ENCODE assay signal across 7 cellular contexts in genomic region chrX:15737957-15738685, GRCh38. TPM values are rescaled to one million over a fixed set of nuclear protein-coding genes. Genes with fewer than 3 reads are reported as not detected.
DNase-seq lines count a peak whose midpoint lies in the region; ATAC-seq lines count a peak whose summit lies in the region.

TSS of gene CA5B (plus strand) at chrX:15738270. CDS start at chrX:15750024, 11,754 bp downstream.

- H4K91ac ChIP-seq in mesenchymal stem cell (ENCODE audit: low read length), result no peak within 1 kb of the TSS

- H3K23ac ChIP-seq in mesenchymal stem cell (ENCODE audit: low read length in 2 of 2), result no peak within 1 kb of the TSS

- no peak within 1 kb of the TSS for H2BK12ac ChIP-seq in mesenchymal stem cell (ENCODE audit: low read length in 2 of 2)

- H3K27me3 ChIP-seq in mesenchymal stem cell (ENCODE audit: control insufficient read depth in 1 of 2, insufficient read depth in 1 of 2, low read length in 2 of 2), result no peaks in the 10 kb centered on the region

- ATAC-seq in GM18858 (IDR thresholded peaks at IDR 0.05; ENCODE audit: unreplicated experiment), result peak; percentile 83
- peak; percentile 92 for ATAC-seq in HG03039 (IDR thresholded peaks at IDR 0.05; ENCODE audit: unreplicated experiment)
- ATAC-seq in effector memory CD8-positive, alpha-beta T cell (replicated peaks), result peak; percentile 91

- H3K4me3 Mint-ChIP-seq in effector memory CD8-positive, alpha-beta T cell, result peak within 1 kb of the TSS; percentile 89

- peaks cover 0 to 4% of the 10 kb centered on the region in 2 experiments for H3K36me3 ChIP-seq in mesenchymal stem cell (ENCODE audit: control insufficient read depth in 1 of 2, insufficient read depth in 2 of 2, low read depth in 1 of 2, low read length in 2 of 2)

- H3K27ac ChIP-seq in mesenchymal stem cell (ENCODE audit: low read length, poor library complexity, severe bottlenecking), result no peak within 1 kb of the TSS

- H3K4me2 ChIP-seq in mesenchymal stem cell (ENCODE audit: low read length, poor library complexity, severe bottlenecking), result peak within 1 kb of the TSS; percentile 87

- H3K18ac ChIP-seq in mesenchymal stem cell (ENCODE audit: low read depth in 1 of 2, low read length in 2 of 2), result peak within 1 kb of the TSS in 1 of 2 experiments; percentile 34

- H2AFZ ChIP-seq in mesenchymal stem cell (ENCODE audit: low read depth, low read length), result no peak within 1 kb of the TSS

- peaks cover 37% of the 10 kb centered on the region for H3K36me3 Mint-ChIP-seq in effector memory CD8-positive, alpha-beta T cell (ENCODE audit: insufficient read depth)

- H2BK120ac ChIP-seq in mesenchymal stem cell (ENCODE audit: low read depth, low read length), result no peak within 1 kb of the TSS

- no peak within 1 kb of the TSS for H2BK5ac ChIP-seq in mesenchymal stem cell (ENCODE audit: low read depth, low read length, poor library complexity, severe bottlenecking)

- no peaks in the 10 kb centered on the region for H3K79me1 ChIP-seq in mesenchymal stem cell (replicated peaks; ENCODE audit: low read length, poor library complexity, severe bottlenecking)

- peak within 1 kb of the TSS in 1 of 2 experiments; percentile 48 for H3K14ac ChIP-seq in mesenchymal stem cell (ENCODE audit: low read length in 2 of 2)

- no peak within 1 kb of the TSS for H4K8ac ChIP-seq in mesenchymal stem cell (ENCODE audit: low read length)

- WGBS in mesenchymal stem cell, result 10% methylated on average over 20 of the region's 50 CpGs

- H3K9me3 ChIP-seq in mesenchymal stem cell (ENCODE audit: control insufficient read depth, low read length), result no peaks in the 10 kb centered on the region

- H3K4me1 ChIP-seq in mesenchymal stem cell (ENCODE audit: control insufficient read depth, insufficient read depth, low read depth, low read length), result no peaks in the 10 kb centered on the region

- H2AK5ac ChIP-seq in mesenchymal stem cell (ENCODE audit: low read length, severe bottlenecking), result no peak within 1 kb of the TSS

- no peaks in the 10 kb centered on the region for H3K9me3 Mint-ChIP-seq in effector memory CD8-positive, alpha-beta T cell

- DNase-seq in NCI-H460 (ENCODE audit: extremely low read depth, low read depth) (peak; percentile 91), mesenchymal stem cell (peak; percentile 79)
- peak; percentile 100 for DNase-seq in activated CD8-positive, alpha-beta memory T cell treated with anti-CD3 and anti-CD28 coated beads for 24 hours
- peak; percentile 98 to 99 (median 99) for DNase-seq in effector memory CD8-positive, alpha-beta T cell
- DNase-seq in stimulated activated CD8-positive, alpha-beta memory T cell treated with anti-CD3 and anti-CD28 coated beads, Interleukin-12 subunit alpha, Interleukin-12 subunit beta, amount 100 ng/mL, for 4 hours (ENCODE audit: low read depth), result peak; percentile 98

- H2BK15ac ChIP-seq in mesenchymal stem cell (ENCODE audit: low read depth, poor library complexity, severe bottlenecking), result no peak within 1 kb of the TSS

- H3K9ac ChIP-seq in mesenchymal stem cell (ENCODE audit: low read length), result peak within 1 kb of the TSS; percentile 15

- H3K4ac ChIP-seq in mesenchymal stem cell (ENCODE audit: low read depth in 1 of 2, low read length in 2 of 2), result no peak within 1 kb of the TSS

- no peaks in the 10 kb centered on the region for H3K27me3 Mint-ChIP-seq in effector memory CD8-positive, alpha-beta T cell

- H3K4me1 Mint-ChIP-seq in effector memory CD8-positive, alpha-beta T cell (ENCODE audit: low read depth in 2 of 2), result peaks cover 31 to 41% of the 10 kb centered on the region in 2 donors

- H3K27ac Mint-ChIP-seq in effector memory CD8-positive, alpha-beta T cell, result peak within 1 kb of the TSS; percentile 92 to 94

- peak within 1 kb of the TSS; percentile 58 to 61 for H3K4me3 ChIP-seq in mesenchymal stem cell (ENCODE audit: insufficient read depth in 1 of 2, low read depth in 1 of 2, low read length in 2 of 2)

RNA-seq across cellular contexts. Expression of gene CA5B, which starts in this region (rescaled TPM):
- 11.0 and 13.8 TPM in 2 replicates for total RNA-seq in NCI-H460 (2014; rRNA removed; shearing (Covaris generic))
- 5.2 TPM in 2 replicates for polyA plus RNA-seq in NCI-H460 (2014; cell fraction: nucleus; rRNA removed)
- 13.2 TPM for polyA plus RNA-seq in mesenchymal stem cell (2013, experiment 1 of 2)
- polyA plus RNA-seq in mesenchymal stem cell (2013, experiment 2 of 2), result 12.4 TPM
